In genomic region chr7:2225830-2226229, GRCh38 we compare ENCODE assay signal across 23 cellular contexts. TPM values are rescaled to one million over a fixed set of nuclear protein-coding genes. Genes with fewer than 3 reads are reported as not detected.
A peak's percentile ranks its signal among the peaks of the same experiment; 100 is the strongest.
DNase-seq lines count a peak whose midpoint lies in the region; ATAC-seq, FAIRE-seq and TF ChIP-seq lines count a peak whose summit lies in the region.
"Had no signal": no experiment of that assay in that cellular context is flagged by ENCODE, and none has a peak within 500 bp of the region (broad histone marks: within the 10 kb centered on the region; RNA-seq: fewer than 3 reads in every experiment).

No MANE protein-coding gene starts in this region.

- H3K9me3 Mint-ChIP-seq in HFFc6 = no peaks in the 10 kb centered on the region
- H3K9me3 Mint-ChIP-seq: CD4-positive, alpha-beta T cell; H9; IgD-negative memory B cell had no signal

- ATAC-seq in PC-3 (no peak), T-helper 17 cell (no peak)

- 94 to 97% methylated on average over 13 of the region's 13 CpGs for WGBS in thyroid gland, 2 donors

- H3K36me3 Mint-ChIP-seq in T-helper 17 cell (ENCODE audit: low read depth) (peaks cover 5% of the 10 kb centered on the region), HFFc6 (ENCODE audit: low read depth) (peaks cover 14% of the 10 kb centered on the region; the same call in 1 of the 2 replicates)

- H3K4me1 ChIP-seq in PC-3 (ENCODE audit: insufficient read depth, low read length) = peaks cover 28% of the 10 kb centered on the region
- H3K4me1 ChIP-seq in keratinocyte (ENCODE audit: control insufficient read depth, extremely low read depth, insufficient read depth, low read length) = peaks cover 25% of the 10 kb centered on the region
- H3K4me1 ChIP-seq in thyroid gland = peaks cover 24 to 35% of the 10 kb centered on the region in 2 donors
- peaks cover 0 to 2% of the 10 kb centered on the region in 2 donors for H3K4me1 ChIP-seq in uterus

- no peak for FAIRE-seq in keratinocyte (lab: Jason Lieb, UNC)
- FAIRE-seq: GM12891 had no signal

- CTCF ChIA-PET in PC-3 (lab: Charles Lee) = no interaction called here

- intact Hi-C loops in PC-3 (cut with micrococcal nuclease) = loop anchor here (5.0 kb wide), 1 partner anchor 121 kb away; no protein-coding TSS in a partner anchor
- intact Hi-C loops in thyroid gland (cut with DNase I) = no loop called here
- intact Hi-C loops in uterus (cut with DNase I; ENCODE audit: low total_unique reads) = no loop called here

- H3K4me3 ChIP-seq in PC-3 (ENCODE audit: low read length) = no peak overlapping the region; the same call in 1 of the 2 replicates
- peak overlapping the region in 1 of 3 experiments; percentile 25 for H3K4me3 ChIP-seq in keratinocyte (ENCODE audit: control insufficient read depth in 2 of 3, extremely low read depth in 1 of 3, insufficient read depth in 2 of 3, low read depth in 1 of 3, low read length in 3 of 3)
- no peak overlapping the region for H3K4me3 ChIP-seq in thyroid gland (replicated peaks in 1 of 3)
- no peak overlapping the region for H3K4me3 ChIP-seq in foreskin fibroblast (ENCODE audit: low read depth in 1 of 2, low read length in 2 of 2)
- no peak overlapping the region for H3K4me3 ChIP-seq in uterus
- H3K4me3 ChIP-seq: GM23248, SK-N-MC had no signal

- no peaks in the 10 kb centered on the region for H3K9me1 ChIP-seq in keratinocyte (ENCODE audit: control insufficient read depth, extremely low read depth, insufficient read depth, low read length)

- TSS peak; percentile 74 for BruUV-seq in PC-3 (replicated peaks; lab: Mats Ljungman, UMichigan)

- H3K4me2 ChIP-seq in PC-3 (ENCODE audit: low read length) (peak overlapping the region; percentile 74), keratinocyte (ENCODE audit: control insufficient read depth, extremely low read depth, insufficient read depth, low read depth, low read length) (peak overlapping the region; percentile 76)

- TF ChIP-seq CTCF in PC-3 (conservative IDR thresholded peaks at IDR 0.05; ENCODE audit: low read depth, low read length) (no peak), keratinocyte (optimal IDR thresholded peaks at IDR 0.05 in 1 of 3, IDR thresholded peaks at IDR 0.05 in 1 of 3, conservative IDR thresholded peaks at IDR 0.05 in 1 of 3; ENCODE audit: extremely low read depth in 1 of 3, insufficient read depth in 2 of 3, low read length in 3 of 3) (no peak), thyroid gland (IDR thresholded peaks at IDR 0.05) (no peak), foreskin fibroblast (IDR thresholded peaks at IDR 0.05; ENCODE audit: low read depth, low read length) (no peak), uterus (IDR thresholded peaks at IDR 0.05) (no peak), HFFc6 (IDR thresholded peaks at IDR 0.05) (no peak)

- H3K27ac ChIP-seq in PC-3 (ENCODE audit: low read length) = peak overlapping the region; percentile 93
- H3K27ac ChIP-seq in keratinocyte (ENCODE audit: control insufficient read depth, insufficient read depth, low read length) = peak overlapping the region; percentile 93
- H3K27ac ChIP-seq in thyroid gland = peak overlapping the region; percentile 90 to 98 (median 95)
- no peak overlapping the region for H3K27ac ChIP-seq in uterus
- H3K27ac ChIP-seq: GM23248, SK-N-MC had no signal

- H3F3A ChIP-seq in PC-3 (ENCODE audit: low read length, unreplicated experiment) = no peaks in the 10 kb centered on the region

- H3K36me3 ChIP-seq in PC-3 (ENCODE audit: low read depth, low read length) (peaks cover 38% of the 10 kb centered on the region), keratinocyte (ENCODE audit: control insufficient read depth in 2 of 2, extremely low read depth in 1 of 2, insufficient read depth in 2 of 2, low read length in 2 of 2) (peaks cover 22 to 35% of the 10 kb centered on the region in 2 experiments), thyroid gland (peaks cover 5 to 8% of the 10 kb centered on the region in 2 donors), uterus (no peaks in the 10 kb centered on the region)

- H3K27me3 ChIP-seq in PC-3 (ENCODE audit: low read length) = no peaks in the 10 kb centered on the region
- H3K27me3 ChIP-seq in keratinocyte (ENCODE audit: control insufficient read depth, extremely low read depth, insufficient read depth, low read length) = no peaks in the 10 kb centered on the region
- no peaks in the 10 kb centered on the region for H3K27me3 ChIP-seq in thyroid gland
- no peaks in the 10 kb centered on the region for H3K27me3 ChIP-seq in uterus

- H2AFZ ChIP-seq in PC-3 (ENCODE audit: low read length) (no peak overlapping the region), keratinocyte (ENCODE audit: control insufficient read depth, low read length) (no peak overlapping the region)
- H2AFZ ChIP-seq: GM23248 had no signal

- H3K79me2 ChIP-seq in PC-3 (ENCODE audit: low read length) (peaks cover 65% of the 10 kb centered on the region), keratinocyte (ENCODE audit: control insufficient read depth, insufficient read depth, low read length) (peaks cover 47% of the 10 kb centered on the region)

- H3K9me2 ChIP-seq in PC-3 (replicated peaks; ENCODE audit: low read length) = no peaks in the 10 kb centered on the region

- no peaks in the 10 kb centered on the region for H3K9me3 ChIP-seq in PC-3 (ENCODE audit: low read length)
- no peaks in the 10 kb centered on the region for H3K9me3 ChIP-seq in T-helper 17 cell (ENCODE audit: control insufficient read depth, low read length, poor library complexity, severe bottlenecking)
- H3K9me3 ChIP-seq in keratinocyte (ENCODE audit: control insufficient read depth, low read depth, low read length) = no peaks in the 10 kb centered on the region
- H3K9me3 ChIP-seq in thyroid gland = no peaks in the 10 kb centered on the region
- H3K9me3 ChIP-seq in uterus = no peaks in the 10 kb centered on the region

- peak overlapping the region; percentile 11; the same call in 1 of the 2 replicates for H3K9ac ChIP-seq in PC-3 (ENCODE audit: low read length)
- H3K9ac ChIP-seq in keratinocyte (ENCODE audit: control insufficient read depth, extremely low read depth, insufficient read depth, low read length) = peak overlapping the region; percentile 60
- H3K9ac ChIP-seq: GM23248 had no signal

- DNase-seq in PC-3 (no peak), T-helper 17 cell (no peak), keratinocyte (ENCODE audit: low read depth, low spot score) (no peak), thyroid gland (no peak), D341Med (ENCODE audit: low spot score) (no peak), foreskin fibroblast (no peak), uterus (no peak), HFFc6 (no peak)
- DNase-seq: CD4-positive, alpha-beta T cell; COR-L47; DND-41; GM23248; H9; MV-4-11; NCI-H1105 treated with DMSO at 0.1 percent for 48 hours; NCI-H2029 treated with DMSO at 0.1 percent for 48 hours; NCI-H345; NCI-H524; NCI-H774; SHP77 treated with DMSO at 0.1 percent for 48 hours had no signal

- H3K4me3 Mint-ChIP-seq in T-helper 17 cell = no peak overlapping the region
- H3K4me3 Mint-ChIP-seq in HFFc6 = no peak overlapping the region
- H3K4me3 Mint-ChIP-seq: CD4-positive, alpha-beta T cell; H9 had no signal

- TF ChIP-seq POLR2A in thyroid gland (IDR thresholded peaks at IDR 0.05) (no peak), uterus (IDR thresholded peaks at IDR 0.05) (no peak)

- H3K4me1 Mint-ChIP-seq in T-helper 17 cell (peaks cover 16% of the 10 kb centered on the region), HFFc6 (ENCODE audit: low read depth) (peaks cover 9% of the 10 kb centered on the region)
- H3K4me1 Mint-ChIP-seq: H9 had no signal

- H3K27me3 Mint-ChIP-seq in T-helper 17 cell (no peaks in the 10 kb centered on the region), HFFc6 (ENCODE audit: insufficient read depth) (peaks cover 2% of the 10 kb centered on the region)
- H3K27me3 Mint-ChIP-seq: CD4-positive, alpha-beta T cell; IgD-negative memory B cell had no signal

- POLR2A ChIA-PET in PC-3 (lab: Charles Lee; ENCODE audit: unreplicated experiment) = no interaction called here

- dilution Hi-C loops in keratinocyte (cut with MboI; ENCODE audit: extremely low pct_ligation_motif_present, low sequenced_read_pairs) = no loop called here

- H4K20me1 ChIP-seq in PC-3 (ENCODE audit: low read length) (no peaks in the 10 kb centered on the region), keratinocyte (ENCODE audit: control insufficient read depth, extremely low read depth, insufficient read depth, low read length) (peaks cover 6% of the 10 kb centered on the region)

- H3K27ac Mint-ChIP-seq in T-helper 17 cell = peak overlapping the region; percentile 32
- no peak overlapping the region for H3K27ac Mint-ChIP-seq in HFFc6
- H3K27ac Mint-ChIP-seq: CD4-positive, alpha-beta T cell; IgD-negative memory B cell had no signal

RNA-seq across cellular contexts. Expression of gene MAD1L1, which starts 6.9 kb away (rescaled TPM):
- total RNA-seq in PC-3 (2014; rRNA removed) = 88.4 and 146 TPM in 2 replicates
- total RNA-seq in T-helper 17 cell = 100 to 1,000 TPM in 1 of 2 donors, 10 to 100 TPM in 1; 81.3 to 115 TPM
- 18.0 to 27.0 TPM (median 18.1 TPM) in 3 replicates for polyA plus RNA-seq in keratinocyte
- 17.7 TPM for polyA plus RNA-seq in keratinocyte (2011; ENCODE audit: low read depth)
- polyA plus RNA-seq in keratinocyte (2011; cell fraction: cytosol; rRNA removed) = 12.2 and 28.2 TPM in 2 replicates
- polyA plus RNA-seq in keratinocyte (2011; cell fraction: nucleus; rRNA removed) = 16.0 and 26.1 TPM in 2 replicates
- 15.6 and 31.8 TPM in 2 replicates for polyA plus RNA-seq in keratinocyte (2012; ENCODE audit: low replicate concordance)
- polyA minus RNA-seq in keratinocyte = 20.4 to 53.4 TPM (median 24.8 TPM) in 3 replicates
- polyA minus RNA-seq in keratinocyte (2011; cell fraction: cytosol; rRNA and poly(A)+ RNA removed) = 74.2 TPM
- 18.6 and 25.3 TPM in 2 replicates for polyA minus RNA-seq in keratinocyte (2011; cell fraction: nucleus; rRNA and poly(A)+ RNA removed)
- 10 to 100 TPM; 27.4 to 38.6 (median 33.9) TPM for total RNA-seq in thyroid gland
- 10 to 100 TPM; 13.3 to 37.4 (median 33.1) TPM for total RNA-seq in uterus
- total RNA-seq in HFFc6 (2021; fragmentation: NEBNext Ultra II Directional; extraction: Animal tissue kit (Norgen Biotek cat#: 25700)) = 10 to 100 TPM; 34.6 to 44.8 (median 40.2) TPM

RNA-seq across cellular contexts. Expression of gene MRM2, which starts 16.2 kb away (rescaled TPM):
- 42.6 and 42.9 TPM in 2 replicates for total RNA-seq in PC-3 (2014; rRNA removed)
- total RNA-seq in T-helper 17 cell = 1 to 10 TPM; 4.1 to 4.2 TPM
- 15.5 to 28.2 TPM (median 21.5 TPM) in 3 replicates for polyA plus RNA-seq in keratinocyte
- polyA plus RNA-seq in keratinocyte (2011; ENCODE audit: low read depth) = 13.7 TPM
- 19.2 and 19.8 TPM in 2 replicates for polyA plus RNA-seq in keratinocyte (2011; cell fraction: cytosol; rRNA removed)
- polyA plus RNA-seq in keratinocyte (2011; cell fraction: nucleus; rRNA removed) = 12.8 and 15.2 TPM in 2 replicates
- 21.8 and 27.8 TPM in 2 replicates for polyA plus RNA-seq in keratinocyte (2012; ENCODE audit: low replicate concordance)
- 9.7 to 17.3 TPM (median 13.3 TPM) in 3 replicates for polyA minus RNA-seq in keratinocyte
- 7.7 TPM for polyA minus RNA-seq in keratinocyte (2011; cell fraction: cytosol; rRNA and poly(A)+ RNA removed)
- 6.7 and 8.0 TPM in 2 replicates for polyA minus RNA-seq in keratinocyte (2011; cell fraction: nucleus; rRNA and poly(A)+ RNA removed)
- 10 to 100 TPM; 14.7 to 23.8 (median 18.2) TPM for total RNA-seq in thyroid gland
- 10 to 100 TPM in 2 of 4 donors, 1 to 10 TPM in 2; 2.1 to 29.4 (median 12.8) TPM for total RNA-seq in uterus
- 10 to 100 TPM; 25.9 to 30.5 (median 27.5) TPM for total RNA-seq in HFFc6 (2021; fragmentation: NEBNext Ultra II Directional; extraction: Animal tissue kit (Norgen Biotek cat#: 25700))

RNA-seq across cellular contexts. Expression of gene NUDT1, which starts 16.2 kb away (rescaled TPM):
- total RNA-seq in PC-3 (2014; rRNA removed) = 58.5 and 59.3 TPM in 2 replicates
- 10 to 100 TPM; 12.7 to 16.2 TPM for total RNA-seq in T-helper 17 cell
- 15.8 to 31.1 TPM (median 21.9 TPM) in 3 replicates for polyA plus RNA-seq in keratinocyte
- polyA plus RNA-seq in keratinocyte (2011; ENCODE audit: low read depth) = 2.1 TPM
- 9.4 and 16.5 TPM in 2 replicates for polyA plus RNA-seq in keratinocyte (2011; cell fraction: cytosol; rRNA removed)
- polyA plus RNA-seq in keratinocyte (2011; cell fraction: nucleus; rRNA removed) = 8.7 and 12.9 TPM in 2 replicates
- polyA plus RNA-seq in keratinocyte (2012; ENCODE audit: low replicate concordance) = 10.3 and 57.0 TPM in 2 replicates
- 13.3 to 25.2 TPM (median 16.0 TPM) in 3 replicates for polyA minus RNA-seq in keratinocyte
- 12.7 TPM for polyA minus RNA-seq in keratinocyte (2011; cell fraction: cytosol; rRNA and poly(A)+ RNA removed)
- polyA minus RNA-seq in keratinocyte (2011; cell fraction: nucleus; rRNA and poly(A)+ RNA removed) = 2.2 and 3.2 TPM in 2 replicates
- 10 to 100 TPM in 1 of 4 donors, 1 to 10 TPM in 3; 7.0 to 11.9 (median 9.8) TPM for total RNA-seq in thyroid gland
- total RNA-seq in uterus = 10 to 100 TPM in 1 of 4 donors, 1 to 10 TPM in 2, not detected in 1; 2.4 to 13.1 (median 7.6) TPM
- 10 to 100 TPM; 35.6 to 57.6 (median 45.9) TPM for total RNA-seq in HFFc6 (2021; fragmentation: NEBNext Ultra II Directional; extraction: Animal tissue kit (Norgen Biotek cat#: 25700))

Comparison
In these comparisons a context has a peak if more than half of its experiments do, and no peak if none do; other contexts are left out.
1. H3K27ac ChIP-seq: peak in PC-3 (single experiment), keratinocyte (single experiment) and thyroid gland (3 of 3); none in uterus (0 of 2).